Comparison of ENCODE assay signal across 8 cellular contexts in the genomic region with DNA sequence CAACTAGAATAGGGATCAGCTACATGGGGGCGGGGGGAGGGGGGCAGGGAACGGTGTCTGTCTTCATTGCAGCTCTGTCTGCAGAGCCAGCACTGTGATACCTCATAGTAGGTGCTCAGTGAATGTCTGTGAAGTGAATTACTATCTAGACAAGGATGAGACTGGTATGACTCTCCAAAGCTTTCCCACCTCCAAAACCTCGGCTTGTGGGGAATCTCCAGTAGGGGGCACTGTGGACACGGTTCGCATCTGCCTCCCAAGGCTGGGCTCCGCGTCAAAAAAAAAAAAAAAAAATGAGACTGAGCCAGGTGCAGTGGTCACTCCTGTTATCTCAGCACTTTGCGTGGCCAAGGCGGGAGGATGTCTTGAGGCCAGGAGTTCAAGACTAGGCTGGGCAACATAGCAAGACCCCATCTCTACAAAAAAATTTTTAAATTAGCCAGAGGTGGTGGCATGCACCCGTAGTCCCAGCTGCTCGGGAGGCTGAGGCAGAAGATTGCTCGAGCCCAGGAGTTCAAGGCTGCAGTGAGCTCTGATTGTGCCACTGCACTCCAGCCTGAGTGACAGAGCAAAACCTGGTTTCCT. TPM values are rescaled to one million over a fixed set of nuclear protein-coding genes. Genes with fewer than 3 reads are reported as not detected.
A peak's percentile ranks its signal among the peaks of the same experiment; 100 is the strongest.
DNase-seq lines count a peak whose midpoint lies in the region; ATAC-seq and TF ChIP-seq lines count a peak whose summit lies in the region.

No MANE protein-coding gene starts in this region.

- TF ChIP-seq CTCF in AG09319 (IDR thresholded peaks at IDR 0.05; ENCODE audit: low read depth, low read length), result peak; percentile 74
- TF ChIP-seq CTCF in esophagus squamous epithelium (IDR thresholded peaks at IDR 0.05), result peak in 4 of 6 experiments; percentile 46 to 72 (median 58)
- TF ChIP-seq CTCF in parathyroid adenoma (IDR thresholded peaks at IDR 0.05), result peak; percentile 40

- no peaks in the 10 kb centered on the region; the same call in 1 of the 2 replicates for H3K36me3 ChIP-seq in GM23248 (ENCODE audit: low read depth)
- peaks cover 0 to 21% (median 5%) of the 10 kb centered on the region in 3 donors for H3K36me3 ChIP-seq in esophagus squamous epithelium
- no peaks in the 10 kb centered on the region for H3K36me3 ChIP-seq in parathyroid adenoma (ENCODE audit: control insufficient read depth, insufficient read depth, low read length)

- H3K9me3 ChIP-seq in GM23248 (ENCODE audit: low read depth) (no peaks in the 10 kb centered on the region), esophagus squamous epithelium (no peaks in the 10 kb centered on the region), parathyroid adenoma (ENCODE audit: control insufficient read depth, low read length) (no peaks in the 10 kb centered on the region)

- no peaks in the 10 kb centered on the region for H4K20me1 ChIP-seq in GM23248 (ENCODE audit: insufficient read depth)

- peaks cover 55% of the 10 kb centered on the region for H3F3A ChIP-seq in GM23248 (ENCODE audit: insufficient read depth)

- H3K9me2 ChIP-seq in GM23248 (ENCODE audit: insufficient read depth), result no peaks in the 10 kb centered on the region

- H2AFZ ChIP-seq in GM23248 (no peak overlapping the region), parathyroid adenoma (no peak overlapping the region)

- H3K4me2 ChIP-seq in GM23248 (ENCODE audit: unreplicated experiment) (peak overlapping the region; percentile 67), parathyroid adenoma (ENCODE audit: low read length) (no peak overlapping the region)

- no peaks in the 10 kb centered on the region for H3K27me3 ChIP-seq in GM23248 (replicated peaks; ENCODE audit: insufficient read depth)
- no peaks in the 10 kb centered on the region for H3K27me3 ChIP-seq in esophagus squamous epithelium
- no peaks in the 10 kb centered on the region for H3K27me3 ChIP-seq in parathyroid adenoma (ENCODE audit: control insufficient read depth, insufficient read depth, low read length)

- in situ Hi-C loops in GM23248 (cut with MboI), result no loop called here

- intact Hi-C loops in esophagus squamous epithelium (cut with DNase I), result no loop called here

- TF ChIP-seq POLR2A in esophagus squamous epithelium (IDR thresholded peaks at IDR 0.05), result no peak

- H3K27ac ChIP-seq in GM23248, result peak overlapping the region; percentile 91
- no peak overlapping the region for H3K27ac ChIP-seq in esophagus squamous epithelium
- H3K27ac ChIP-seq in parathyroid adenoma, result no peak overlapping the region

- ATAC-seq in HG02759 (IDR thresholded peaks at IDR 0.05; ENCODE audit: unreplicated experiment), result no peak
- no peak for ATAC-seq in GM19452 (IDR thresholded peaks at IDR 0.05; ENCODE audit: unreplicated experiment)

- H3K4me1 ChIP-seq in GM23248 (ENCODE audit: insufficient read depth) (peaks cover 38% of the 10 kb centered on the region), esophagus squamous epithelium (peaks cover 4 to 31% (median 8%) of the 10 kb centered on the region in 3 donors), parathyroid adenoma (no peaks in the 10 kb centered on the region)

- peak overlapping the region; percentile 48; the same call in 1 of the 2 replicates for H3K4me3 ChIP-seq in GM23248
- no peak overlapping the region for H3K4me3 ChIP-seq in esophagus squamous epithelium
- H3K4me3 ChIP-seq in parathyroid adenoma (ENCODE audit: low read depth, low read length), result no peak overlapping the region

- H3K79me2 ChIP-seq in GM23248 (ENCODE audit: insufficient read depth) (peaks cover 36% of the 10 kb centered on the region), parathyroid adenoma (no peaks in the 10 kb centered on the region)

- WGBS in GM23248 (ENCODE audit: low coverage in 1 of 2, low lambda C conversion rate in 2 of 2, missing lambda C conversion rate in 2 of 2), 2 experiments, result 26 to 28% methylated on average over 12 of the region's 12 CpGs
- 51 to 56% methylated on average over 12 of the region's 12 CpGs for WGBS in esophagus squamous epithelium, 2 donors

- H3K9ac ChIP-seq in GM23248 (peak overlapping the region; percentile 71), parathyroid adenoma (no peak overlapping the region)

- no peak for DNase-seq in AG09319 (ENCODE audit: extremely low read depth, low read depth)
- DNase-seq in GM23248, result peak; percentile 74
- DNase-seq in SKM-1 treated with dmso at 0.1 percent for 144 hours (lab: John Stamatoyannopoulos, UW; ENCODE audit: unreplicated experiment), result peak; percentile 27
- DNase-seq in esophagus squamous epithelium (lab: John Stamatoyannopoulos, UW), result no peak
- DNase-seq in MV-4-11 (lab: John Stamatoyannopoulos, UW), result no peak

RNA-seq across cellular contexts. Expression of a gene that starts 9.6 kb away (rescaled TPM):
- 10.3 and 11.0 TPM in 2 replicates for total RNA-seq in GM23248 (2014; rRNA removed; shearing (Covaris generic))
- polyA plus RNA-seq in GM23248 (2016; fragmentation: Nextera tagmentation; extraction: Ambion mirVana), result 8.8 and 9.2 TPM in 2 replicates
- total RNA-seq in esophagus squamous epithelium, result 10 to 100 TPM; 12.1 to 19.6 (median 13.6) TPM

RNA-seq across cellular contexts. Expression of a gene that starts 32.0 kb away (rescaled TPM):
- total RNA-seq in GM23248 (2014; rRNA removed; shearing (Covaris generic)), result 1,900 and 2,000 TPM in 2 replicates
- 1,537 and 1,563 TPM in 2 replicates for polyA plus RNA-seq in GM23248 (2016; fragmentation: Nextera tagmentation; extraction: Ambion mirVana)
- 1 to 10 TPM; 1.1 to 4.8 (median 3.1) TPM for total RNA-seq in esophagus squamous epithelium

RNA-seq across cellular contexts. Expression of a gene that starts 59.4 kb away (rescaled TPM):
- 198 and 236 TPM in 2 replicates for total RNA-seq in GM23248 (2014; rRNA removed; shearing (Covaris generic))
- 37.4 and 38.2 TPM in 2 replicates for polyA plus RNA-seq in GM23248 (2016; fragmentation: Nextera tagmentation; extraction: Ambion mirVana)
- 100 to 1,000 TPM in 1 of 4 donors, 10 to 100 TPM in 3; 42.7 to 144 (median 64.3) TPM for total RNA-seq in esophagus squamous epithelium

Comparison
In these comparisons a context has a peak if more than half of its experiments do, and no peak if none do; other contexts are left out.
1. DNase-seq: peak in GM23248 (single experiment) and SKM-1 treated with dmso at 0.1 percent for 144 hours (single experiment); none in AG09319 (single experiment), esophagus squamous epithelium (single experiment) and MV-4-11 (single experiment).
2. RNA of a gene that starts 32.0 kb away (total RNA-seq): 1,900 to 2,000 TPM in GM23248; 1.1 to 4.8 TPM in esophagus squamous epithelium; every median in the first group is over 100 times any median in the second.
3. Peak in every context shown above with its lines, with median percentiles within 50 percentile points of each other: CTCF ChIP-seq.